Comparison of ENCODE assay signal across 22 cellular contexts in genomic region chr2:180358458-180358857, GRCh38.
A peak's percentile ranks its signal among the peaks of the same experiment; 100 is the strongest.
DNase-seq lines count a peak whose midpoint lies in the region; ATAC-seq and TF ChIP-seq lines count a peak whose summit lies in the region.
"Had no signal": no experiment of that assay in that cellular context is flagged by ENCODE, and none has a peak within 500 bp of the region (broad histone marks: within the 10 kb centered on the region; RNA-seq: fewer than 3 reads in every experiment).

No MANE protein-coding gene starts in this region.

- DNase-seq in ELR (ENCODE audit: low read depth) (peak; percentile 9), HFFc6 (no peak), WTC11 (ENCODE audit: low spot score) (no peak), fibroblast of villous mesenchyme (ENCODE audit: low read depth) (no peak), NCI-H774 (lab: John Stamatoyannopoulos, UW) (no peak), T-helper 1 cell (no peak), GM19240 (ENCODE audit: insufficient read length, low spot score) (no peak)
- DNase-seq: ACHN; Caco-2; CD4-positive, alpha-beta T cell; DMS153; GF-D8; Karpas-422; NCI-H1092 treated with DMSO at 0.1 percent for 48 hours; NCI-H146; NCI-H2081; NCI-H446 treated with DMSO at 0.1 percent for 48 hours; NCI-H69; RPMI8226; SIG-M5 had no signal

- 0 out of 2 replicates have a peak, but pooled peaks have one; percentile 26 for ATAC-seq in WTC11
- ATAC-seq: GM12878, SK-N-SH treated with all-trans-retinoic acid at 6 μM for 48 hours had no signal

- H3K27ac Mint-ChIP-seq in HFFc6 (no peak overlapping the region), WTC11 (no peak overlapping the region)
- H3K27ac Mint-ChIP-seq: CD4-positive, alpha-beta T cell had no signal

- CTCF ChIA-PET in WTC11 (lab: Charles Lee) = interaction anchor here (1.1 kb wide), 1 partner anchor 65 kb away, joined by 3 read pairs; no protein-coding TSS in a partner anchor

- POLR2A ChIA-PET in WTC11 (lab: Charles Lee) = no interaction called here

- no peak overlapping the region for H3K4me3 ChIP-seq in fibroblast of villous mesenchyme (ENCODE audit: low read depth, low read length)
- H3K4me3 ChIP-seq: GM12878 had no signal

- H3K27me3 Mint-ChIP-seq in HFFc6 (ENCODE audit: insufficient read depth) = peaks cover 4% of the 10 kb centered on the region; the same call in 1 of the 2 replicates
- H3K27me3 Mint-ChIP-seq in WTC11 (ENCODE audit: low read depth) = no peaks in the 10 kb centered on the region
- H3K27me3 Mint-ChIP-seq: CD4-positive, alpha-beta T cell had no signal

- H3K4me1 Mint-ChIP-seq in HFFc6 (ENCODE audit: low read depth) (no peaks in the 10 kb centered on the region), WTC11 (peaks cover under 1% of the 10 kb centered on the region; the same call in 1 of the 2 replicates)

- no peaks in the 10 kb centered on the region for H3K9me3 Mint-ChIP-seq in HFFc6
- no peaks in the 10 kb centered on the region for H3K9me3 Mint-ChIP-seq in WTC11
- H3K9me3 Mint-ChIP-seq: CD4-positive, alpha-beta T cell had no signal

- H3K4me3 Mint-ChIP-seq in HFFc6 (no peak overlapping the region), WTC11 (no peak overlapping the region)
- H3K4me3 Mint-ChIP-seq: CD4-positive, alpha-beta T cell had no signal

- H3K36me3 Mint-ChIP-seq in HFFc6 (ENCODE audit: low read depth) (no peaks in the 10 kb centered on the region), WTC11 (no peaks in the 10 kb centered on the region)

- TF ChIP-seq CTCF in HFFc6 (IDR thresholded peaks at IDR 0.05) (peak; percentile 27; the same call in 1 of the 2 replicates), WTC11 (IDR thresholded peaks at IDR 0.05) (no peak), fibroblast of villous mesenchyme (IDR thresholded peaks at IDR 0.05; ENCODE audit: insufficient read depth, low read depth, low read length) (peak; percentile 11)

TF ChIP-seq in WTC11, 78 proteins besides CTCF, POLR2A, EP300 and RAD21:
- TF ChIP-seq RELA (CRISPR knock-in tag; IDR thresholded peaks at IDR 0.05; ENCODE audit: borderline replicate concordance) (no peak), EMX1 (CRISPR knock-in tag; IDR thresholded peaks at IDR 0.05) (no peak), MYBL2 (CRISPR knock-in tag; IDR thresholded peaks at IDR 0.05) (no peak), NR3C1 (CRISPR knock-in tag; conservative IDR thresholded peaks at IDR 0.05; ENCODE audit: low read depth) (no peak), NFE2L1 (CRISPR knock-in tag; IDR thresholded peaks at IDR 0.05) (no peak), ZNF138 (CRISPR knock-in tag; conservative IDR thresholded peaks at IDR 0.05) (no peak), ZNF396 (CRISPR knock-in tag; IDR thresholded peaks at IDR 0.05; ENCODE audit: borderline replicate concordance) (no peak), ZNF416 (CRISPR knock-in tag; IDR thresholded peaks at IDR 0.05) (no peak), ZBTB43 (CRISPR knock-in tag; IDR thresholded peaks at IDR 0.05) (no peak), PREB (CRISPR knock-in tag; IDR thresholded peaks at IDR 0.05; ENCODE audit: borderline replicate concordance) (no peak), ZSCAN18 (CRISPR knock-in tag; IDR thresholded peaks at IDR 0.05) (no peak)
